In the genomic region with DNA sequence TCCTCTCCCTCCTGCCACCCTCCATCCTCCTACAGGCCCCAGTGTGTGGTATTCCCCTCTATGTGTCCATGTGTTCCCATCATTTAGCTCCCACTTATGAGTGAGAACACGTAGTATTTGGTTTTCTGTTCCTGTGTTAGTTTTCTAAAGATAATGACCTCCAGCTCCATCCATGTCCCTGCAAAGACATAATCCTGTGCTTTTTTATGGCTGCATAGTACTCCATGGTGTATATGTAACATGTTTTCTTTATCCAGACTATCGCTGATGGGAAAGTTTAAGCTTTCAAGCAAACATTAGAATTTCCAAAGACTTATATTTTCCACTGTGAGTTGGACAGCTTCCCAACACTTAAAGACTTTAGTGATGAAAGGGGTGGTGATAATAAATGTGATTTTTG, we compare ENCODE assay signal across 28 cellular contexts.
"Had no signal": no experiment of that assay in that cellular context is flagged by ENCODE, and none has a peak within 500 bp of the region (broad histone marks: within the 10 kb centered on the region; RNA-seq: fewer than 3 reads in every experiment).

No MANE protein-coding gene starts in this region.

- H3K4me3 ChIP-seq: dorsolateral prefrontal cortex, esophagus muscularis mucosa, gastroesophageal sphincter, heart left ventricle, left lung, pancreas, testis, tibial nerve, upper lobe of left lung had no signal

- H3K4me1 ChIP-seq: left lung, pancreas had no signal

- H3K27ac ChIP-seq: foreskin keratinocyte, left lung, neutrophil, pancreas, upper lobe of left lung had no signal

- ATAC-seq: foreskin keratinocyte; gastroesophageal sphincter; heart left ventricle; left cardiac atrium; left lung; naive thymus-derived CD4-positive, alpha-beta T cell; pancreas; sciatic nerve; stimulated activated memory B cell treated with anti-CD40 and anti-IgM and Interleukin-4, amounts not matched to agents 10 μg/mL and 1 μg/mL and 100 μg/mL, for 72 hours; stimulated activated naive CD8-positive, alpha-beta T cell treated with anti-CD3 and anti-CD28 coated beads, Interleukin-15, Interleukin-2, amounts not matched to agents 100 U/mL and 50 U/mL, for 24 hours had no signal

- H3K36me3 Mint-ChIP-seq: naive thymus-derived CD4-positive, alpha-beta T cell; stimulated activated memory B cell treated with anti-CD40 and anti-IgM and Interleukin-4, amounts not matched to agents 10 μg/mL and 1 μg/mL and 100 μg/mL, for 72 hours had no signal

- H3K4me3 Mint-ChIP-seq: endodermal cell; naive thymus-derived CD4-positive, alpha-beta T cell; stimulated activated memory B cell treated with anti-CD40 and anti-IgM and Interleukin-4, amounts not matched to agents 10 μg/mL and 1 μg/mL and 100 μg/mL, for 72 hours had no signal

- FAIRE-seq: islet of Langerhans, pancreas, urothelium cell line had no signal

- H3K36me3 ChIP-seq: esophagus muscularis mucosa, gastroesophageal sphincter, heart left ventricle, left lung, neutrophil, pancreas, tibial nerve, upper lobe of left lung had no signal

- H3K27ac Mint-ChIP-seq: endodermal cell; stimulated activated memory B cell treated with anti-CD40 and anti-IgM and Interleukin-4, amounts not matched to agents 10 μg/mL and 1 μg/mL and 100 μg/mL, for 72 hours had no signal

- DNase-seq: cerebellar nuclear complex; cortex of kidney; dorsolateral prefrontal cortex; effector CD8-positive, alpha-beta T cell; endodermal cell; foreskin keratinocyte; heart left ventricle; hippocampal formation; left cardiac atrium; left lung; mesenchymal stem cell; midbrain; naive thymus-derived CD4-positive, alpha-beta T cell; pancreas; stimulated activated CD4-positive, alpha-beta T cell treated with anti-CD3 and anti-CD28 coated beads, Interleukin-2, amount 100 ng/mL, for 24 hours; stimulated activated CD4-positive, alpha-beta T cell treated with anti-CD3 and anti-CD28 coated beads, Interleukin-4, amount 100 ng/mL, for 4 hours; stimulated activated naive CD8-positive, alpha-beta T cell treated with anti-CD3 and anti-CD28 coated beads, Interleukin-15, Interleukin-2, amounts not matched to agents 100 U/mL and 50 U/mL, for 24 hours; substantia nigra; testis; upper lobe of left lung had no signal

- H3K27me3 ChIP-seq: dorsolateral prefrontal cortex, esophagus muscularis mucosa, foreskin keratinocyte, gastroesophageal sphincter, heart left ventricle, left lung, neutrophil, pancreas, testis, tibial nerve, upper lobe of left lung had no signal

- H3K9me3 Mint-ChIP-seq: stimulated activated memory B cell treated with anti-CD40 and anti-IgM and Interleukin-4, amounts not matched to agents 10 μg/mL and 1 μg/mL and 100 μg/mL, for 72 hours had no signal

- H3K9me3 ChIP-seq: esophagus muscularis mucosa, gastroesophageal sphincter, heart left ventricle, left lung, neutrophil, pancreas, testis, tibial nerve, upper lobe of left lung had no signal
